36 cellular contexts compared by ENCODE assay signal in the genomic region with DNA sequence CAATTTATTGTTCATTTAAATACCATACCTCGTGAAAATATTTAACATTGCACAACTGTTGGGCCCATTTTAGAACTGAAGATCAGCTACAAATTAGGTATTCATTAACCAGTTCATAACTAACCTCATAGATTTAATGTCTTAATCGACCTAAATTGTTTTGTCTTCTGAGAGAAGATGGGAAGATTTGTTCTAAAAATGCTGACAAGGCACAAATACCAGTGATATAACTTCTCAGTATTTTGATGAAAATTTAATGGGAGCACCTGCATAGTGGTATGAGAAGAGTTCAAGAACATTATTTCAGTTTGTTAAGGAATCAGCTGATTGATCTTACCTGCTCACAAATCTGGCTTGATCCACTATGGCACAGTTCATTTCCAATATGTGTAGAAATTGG. TPM values are rescaled to one million over a fixed set of nuclear protein-coding genes. Genes with fewer than 3 reads are reported as not detected.
"Had no signal": no experiment of that assay in that cellular context is flagged by ENCODE, and none has a peak within 500 bp of the region (broad histone marks: within the 10 kb centered on the region; RNA-seq: fewer than 3 reads in every experiment).

No MANE protein-coding gene starts in this region.

- ATAC-seq: activated CD8-positive, alpha-beta T cell treated with anti-CD3 and anti-CD28 coated beads for 36 hours; activated naive CD4-positive, alpha-beta T cell treated with anti-CD3 and anti-CD28 coated beads, Interleukin-2, amount 50 U/mL, for 72 hours had no signal

- H3K27ac ChIP-seq: adrenal gland, cardiac muscle cell, VCaP had no signal

- H3K36me3 ChIP-seq: adrenal gland, cardiac muscle cell had no signal

- H3K4me1 Mint-ChIP-seq: activated B cell treated with CpG ODN at 0.5 μM for 24 hours; activated CD4-positive, alpha-beta T cell treated with anti-CD3 and anti-CD28 coated beads, Interleukin-2, amount 10 ng/mL, durations not matched to agents 24 days and 14 days; activated naive CD8-positive, alpha-beta T cell treated with anti-CD3 and anti-CD28 coated beads for 36 hours; brain; central memory CD8-positive, alpha-beta T cell had no signal

- H3K36me3 Mint-ChIP-seq: activated CD4-positive, alpha-beta memory T cell treated with anti-CD3 and anti-CD28 coated beads for 36 hours; activated naive CD4-positive, alpha-beta T cell treated with anti-CD3 and anti-CD28 coated beads, Interleukin-2, amount 50 U/mL, for 72 hours; activated naive CD8-positive, alpha-beta T cell treated with anti-CD3 and anti-CD28 coated beads for 36 hours; brain had no signal

- H3K9me3 ChIP-seq: adrenal gland had no signal

- H3K4me3 ChIP-seq: adrenal gland, cardiac muscle cell had no signal

- H3K27me3 ChIP-seq: adrenal gland, cardiac muscle cell had no signal

- H3K27me3 Mint-ChIP-seq: activated B cell treated with CpG ODN at 0.5 μM for 24 hours; activated CD4-positive, alpha-beta memory T cell treated with anti-CD3 and anti-CD28 coated beads for 36 hours; activated CD4-positive, alpha-beta T cell treated with anti-CD3 and anti-CD28 coated beads, Interleukin-2, amount 10 ng/mL, durations not matched to agents 24 days and 14 days; activated CD8-positive, alpha-beta T cell treated with anti-CD3 and anti-CD28 coated beads for 36 hours; activated naive CD8-positive, alpha-beta T cell treated with anti-CD3 and anti-CD28 coated beads for 36 hours; brain; central memory CD8-positive, alpha-beta T cell had no signal

- H3K4me1 ChIP-seq: adrenal gland had no signal

- H3K27ac Mint-ChIP-seq: activated B cell treated with CpG ODN at 0.5 μM for 24 hours; activated CD4-positive, alpha-beta memory T cell treated with anti-CD3 and anti-CD28 coated beads for 36 hours; activated CD4-positive, alpha-beta T cell treated with anti-CD3 and anti-CD28 coated beads, Interleukin-2, amount 10 ng/mL, durations not matched to agents 24 days and 14 days; activated CD8-positive, alpha-beta T cell treated with anti-CD3 and anti-CD28 coated beads for 36 hours; activated naive CD4-positive, alpha-beta T cell treated with anti-CD3 and anti-CD28 coated beads for 36 hours; activated naive CD4-positive, alpha-beta T cell treated with anti-CD3 and anti-CD28 coated beads, Interleukin-2, amount 50 U/mL, for 72 hours; activated naive CD8-positive, alpha-beta T cell treated with anti-CD3 and anti-CD28 coated beads for 36 hours; activated T-cell treated with anti-CD3 and anti-CD28 coated beads, Interleukin-2, amount 50 U/mL, for 24 hours; brain; T-helper 1 cell treated with Interleukin-12 subunit alpha and Interleukin-12 subunit beta and Interleukin-4 antibody, amounts not matched to agents 30 μg/mL and 1 μg/mL, for 36 hours; T-helper 2 cell treated with Interferon-gamma antibody and Interleukin-4, amounts not matched to agents 5 μg/mL and 100 μg/mL, for 36 hours had no signal

- H3K4me3 Mint-ChIP-seq: activated B cell treated with CpG ODN at 0.5 μM for 24 hours; activated CD4-positive, alpha-beta memory T cell treated with anti-CD3 and anti-CD28 coated beads for 36 hours; activated CD4-positive, alpha-beta T cell treated with anti-CD3 and anti-CD28 coated beads, Interleukin-2, amount 10 ng/mL, durations not matched to agents 24 days and 14 days; activated CD8-positive, alpha-beta T cell treated with anti-CD3 and anti-CD28 coated beads for 36 hours; activated naive CD4-positive, alpha-beta T cell treated with anti-CD3 and anti-CD28 coated beads for 36 hours; activated naive CD8-positive, alpha-beta T cell treated with anti-CD3 and anti-CD28 coated beads for 36 hours; activated T-cell treated with anti-CD3 and anti-CD28 coated beads, Interleukin-2, amount 50 U/mL, for 24 hours; brain; central memory CD8-positive, alpha-beta T cell; T-helper 1 cell treated with Interleukin-12 subunit alpha and Interleukin-12 subunit beta and Interleukin-4 antibody, amounts not matched to agents 30 μg/mL and 1 μg/mL, for 36 hours; T-helper 2 cell treated with Interferon-gamma antibody and Interleukin-4, amounts not matched to agents 5 μg/mL and 100 μg/mL, for 36 hours had no signal

- DNase-seq: activated B cell treated with CpG ODN at 0.5 μM for 24 hours; activated CD4-positive, alpha-beta memory T cell treated with anti-CD3 and anti-CD28 coated beads for 36 hours; activated CD4-positive, alpha-beta T cell treated with anti-CD3 and anti-CD28 coated beads for 4 hours; activated CD4-positive, alpha-beta T cell treated with anti-CD3 and anti-CD28 coated beads, Interleukin-2, amount 10 ng/mL, durations not matched to agents 24 days and 14 days; activated CD4-positive, alpha-beta T cell treated with anti-CD3 and anti-CD28 coated beads, Interleukin-2, amount 50 U/mL, for 1 hour; activated CD4-positive, alpha-beta T cell treated with anti-CD3 and anti-CD28 coated beads, Interleukin-2, amount 50 U/mL, for 4 hours; activated CD4-positive, CD25-positive, alpha-beta regulatory T cell treated with anti-CD3 and anti-CD28 coated beads, Interleukin-2, amount 50 U/mL, for 72 hours; activated CD8-positive, alpha-beta memory T cell treated with anti-CD3 and anti-CD28 coated beads, Interleukin-2, amount 50 U/mL, for 4 hours; activated CD8-positive, alpha-beta T cell treated with anti-CD3 and anti-CD28 coated beads for 36 hours; activated effector memory CD4-positive, alpha-beta T cell treated with anti-CD3 and anti-CD28 coated beads, Interleukin-2, amount 50 U/mL, for 16 hours; activated gamma-delta T cell treated with Interleukin-2 at 50 U/mL for 16 hours; activated naive CD4-positive, alpha-beta T cell; activated naive CD4-positive, alpha-beta T cell treated with anti-CD3 and anti-CD28 coated beads for 36 hours; activated naive CD4-positive, alpha-beta T cell treated with anti-CD3 and anti-CD28 coated beads, Interleukin-2, amount 50 U/mL, for 16 hours; activated naive CD8-positive, alpha-beta T cell treated with anti-CD3 and anti-CD28 coated beads for 36 hours; activated T-cell treated with anti-CD3 and anti-CD28 coated beads, Interleukin-2, amount 50 U/mL, for 24 hours; activated T-cell treated with anti-CD3 and anti-CD28 coated beads, Interleukin-2, amount 50 U/mL, for 48 hours; adrenal gland; amniotic stem cell; aorta; caudate nucleus; cerebellar nuclear complex; T-helper 1 cell; T-helper 2 cell; T-helper 9 cell had no signal

- H3K9me3 Mint-ChIP-seq: activated B cell treated with CpG ODN at 0.5 μM for 24 hours; activated CD4-positive, alpha-beta memory T cell treated with anti-CD3 and anti-CD28 coated beads for 36 hours; activated CD4-positive, alpha-beta T cell treated with anti-CD3 and anti-CD28 coated beads, Interleukin-2, amount 10 ng/mL, durations not matched to agents 24 days and 14 days; activated CD8-positive, alpha-beta T cell treated with anti-CD3 and anti-CD28 coated beads for 36 hours; activated naive CD4-positive, alpha-beta T cell treated with anti-CD3 and anti-CD28 coated beads for 36 hours; activated naive CD4-positive, alpha-beta T cell treated with anti-CD3 and anti-CD28 coated beads, Interleukin-2, amount 50 U/mL, for 72 hours; activated naive CD8-positive, alpha-beta T cell treated with anti-CD3 and anti-CD28 coated beads for 36 hours; activated T-cell treated with anti-CD3 and anti-CD28 coated beads, Interleukin-2, amount 50 U/mL, for 24 hours; brain; central memory CD8-positive, alpha-beta T cell; T-helper 1 cell treated with Interleukin-12 subunit alpha and Interleukin-12 subunit beta and Interleukin-4 antibody, amounts not matched to agents 30 μg/mL and 1 μg/mL, for 36 hours; T-helper 2 cell treated with Interferon-gamma antibody and Interleukin-4, amounts not matched to agents 5 μg/mL and 100 μg/mL, for 36 hours had no signal

- FAIRE-seq: bronchial epithelial cell, TTC549 had no signal

RNA-seq across cellular contexts. Expression of gene POF1B, which starts 33.9 kb away (rescaled TPM):
- total RNA-seq: activated CD4-positive, alpha-beta T cell treated with anti-CD3 and anti-CD28 coated beads, Interleukin-2, amount 10 ng/mL, durations not matched to agents 24 days and 14 days; activated CD8-positive, alpha-beta memory T cell treated with anti-CD3 and anti-CD28 coated beads for 36 hours; activated CD8-positive, alpha-beta T cell treated with anti-CD3 and anti-CD28 coated beads for 36 hours; activated naive CD8-positive, alpha-beta T cell treated with anti-CD3 and anti-CD28 coated beads for 36 hours; chondrocyte had no signal
- polyA plus RNA-seq: cardiac muscle cell had no signal
